In genomic region chr20:45948742-45949541, GRCh38 we compare ENCODE assay signal across 14 cellular contexts. TPM values are rescaled to one million over a fixed set of nuclear protein-coding genes. Genes with fewer than 3 reads are reported as not detected.
DNase-seq lines count a peak whose midpoint lies in the region; ATAC-seq, FAIRE-seq and TF ChIP-seq lines count a peak whose summit lies in the region.
"Had no signal": no experiment of that assay in that cellular context is flagged by ENCODE, and none has a peak within 500 bp of the region (broad histone marks: within the 10 kb centered on the region; RNA-seq: fewer than 3 reads in every experiment).

No MANE protein-coding gene starts in this region.

- H4K20me1 ChIP-seq in H1 (replicated peaks in 1 of 2; ENCODE audit: control insufficient read depth in 1 of 2, insufficient read depth in 2 of 2, low read length in 2 of 2), result peaks cover 0 to 13% of the 10 kb centered on the region in 2 experiments

- H4K5ac ChIP-seq in H1 (ENCODE audit: insufficient read length, low read depth, low read length), result no peak overlapping the region

- H3K27me3 ChIP-seq in NT2/D1 (ENCODE audit: insufficient read depth, insufficient read length), result no peaks in the 10 kb centered on the region
- H3K27me3 ChIP-seq in H1 (replicated peaks in 1 of 4; ENCODE audit: control insufficient read depth in 3 of 4, extremely low read depth in 1 of 4, insufficient read depth in 3 of 4, low read length in 3 of 4), result no peaks in the 10 kb centered on the region
- H3K27me3 ChIP-seq in spleen (replicated peaks in 1 of 7), result no peaks in the 10 kb centered on the region
- H3K27me3 ChIP-seq: ascending aorta, transverse colon had no signal

- TF ChIP-seq CTCF in H1 (IDR thresholded peaks at IDR 0.05; ENCODE audit: control extremely low read depth in 1 of 3, insufficient read depth in 1 of 3, low read depth in 1 of 3, low read length in 3 of 3) (no peak), spleen (IDR thresholded peaks at IDR 0.05 in 8 of 11, conservative IDR thresholded peaks at IDR 0.05 in 3 of 11) (no peak)

- H3K4me1 ChIP-seq in NT2/D1 (ENCODE audit: insufficient read depth, insufficient read length), result peaks cover 3% of the 10 kb centered on the region
- peaks cover 0 to 3% (median 1%) of the 10 kb centered on the region in 4 experiments; a peak in 1 of 7 replicates for H3K4me1 ChIP-seq in H1 (replicated peaks in 1 of 4; ENCODE audit: control insufficient read depth in 3 of 4, insufficient read depth in 4 of 4, low read length in 3 of 4)
- H3K4me1 ChIP-seq in spleen, result peaks cover 0 to 59% (median 38%) of the 10 kb centered on the region in 6 donors
- H3K4me1 ChIP-seq: ascending aorta had no signal

- no peak overlapping the region for H3K4ac ChIP-seq in H1 (replicated peaks; ENCODE audit: insufficient read length, low read depth, low read length)

- no peak overlapping the region for H3K56ac ChIP-seq in H1 (replicated peaks; ENCODE audit: insufficient read length, low read depth, low read length)

- TF ChIP-seq POLR2A in H1 (IDR thresholded peaks at IDR 0.05; ENCODE audit: control extremely low read depth in 1 of 2, low read depth in 2 of 2, low read length in 2 of 2), result no peak
- TF ChIP-seq POLR2A in spleen (IDR thresholded peaks at IDR 0.05), result no peak

- no peak for FAIRE-seq in H1 (lab: Jason Lieb, UNC)
- FAIRE-seq: TTC549 had no signal

- ATAC-seq in GM18517 (IDR thresholded peaks at IDR 0.05; ENCODE audit: unreplicated experiment) (no peak), left colon (no peak)

- no peak for TF ChIP-seq EP300 in H1 (IDR thresholded peaks at IDR 0.05; ENCODE audit: borderline replicate concordance in 1 of 2, low read depth in 2 of 2, low read length in 2 of 2)

- no peak overlapping the region for H2BK15ac ChIP-seq in H1 (ENCODE audit: low read length)

- no peak overlapping the region for H2AFZ ChIP-seq in H1 (ENCODE audit: low read length)

- H4K8ac ChIP-seq in H1 (ENCODE audit: extremely low read depth, insufficient read depth, low read length), result peak overlapping the region; percentile 11; the same call in 1 of the 2 replicates

- H3K4me2 ChIP-seq in H1 (ENCODE audit: insufficient read depth in 1 of 2, low read depth in 2 of 2, low read length in 2 of 2), result no peak overlapping the region

- no peaks in the 10 kb centered on the region for H3K23me2 ChIP-seq in H1 (ENCODE audit: low read depth, low read length)

- H3K9ac ChIP-seq in NT2/D1 (ENCODE audit: insufficient read length, low read depth), result peak overlapping the region; percentile 22
- no peak overlapping the region for H3K9ac ChIP-seq in H1 (replicated peaks in 1 of 4; ENCODE audit: extremely low read depth in 1 of 4, low read depth in 3 of 4, low read length in 3 of 4)

- no peak overlapping the region for H3K18ac ChIP-seq in H1 (ENCODE audit: extremely low read depth, low read length)

- CTCF ChIA-PET in H1 (lab: Charles Lee; ENCODE audit: partially characterized antibody), result interaction anchor here (0.7 to 8.7 kb wide), 7 partner anchors 10 to 63 kb away, joined by 3 to 82 read pairs (median 7); partner anchors contain the start of gene PCIF1

- H2BK5ac ChIP-seq in H1 (ENCODE audit: low read depth, low read length), result no peak overlapping the region

- H2BK120ac ChIP-seq in H1 (replicated peaks; ENCODE audit: low read depth, low read length), result no peak overlapping the region

- no peak for TF ChIP-seq RAD21 in H1 (IDR thresholded peaks at IDR 0.05 in 1 of 2, conservative IDR thresholded peaks at IDR 0.05 in 1 of 2; ENCODE audit: low read depth in 2 of 2, low read length in 2 of 2)

- peak; percentile 59 for DNase-seq in activated effector memory CD4-positive, alpha-beta T cell treated with anti-CD3 and anti-CD28 coated beads, Interleukin-2, amount 50 U/mL, for 16 hours
- no peak for DNase-seq in activated effector memory CD4-positive, alpha-beta T cell treated with Interleukin-2 at 50 U/mL for 16 hours
- DNase-seq in NT2/D1 (ENCODE audit: low read depth, low spot score), result no peak
- DNase-seq in H1 (ENCODE audit: low read depth in 1 of 2, low spot score in 2 of 2), result no peak
- DNase-seq in spleen, result no peak
- DNase-seq in ACHN, result no peak
- DNase-seq in left colon, result no peak
- DNase-seq: activated CD8-positive, alpha-beta memory T cell treated with anti-CD3 and anti-CD28 coated beads, Interleukin-2, amount 50 U/mL, for 4 hours; DMS79; effector CD4-positive, alpha-beta T cell; transverse colon had no signal

- H4K91ac ChIP-seq in H1 (replicated peaks; ENCODE audit: insufficient read length, low read length), result no peak overlapping the region

- no peak overlapping the region for H3K14ac ChIP-seq in H1 (ENCODE audit: insufficient read length)

- no peak overlapping the region for H2BK12ac ChIP-seq in H1 (ENCODE audit: low read depth, low read length)

- peaks cover 5% of the 10 kb centered on the region; the same call in 1 of the 2 replicates for H3K79me1 ChIP-seq in H1 (ENCODE audit: low read depth, low read length)

- H3K23ac ChIP-seq in H1 (ENCODE audit: insufficient read length), result no peak overlapping the region

- H3K9me3 ChIP-seq in NT2/D1 (ENCODE audit: insufficient read depth, low read length) (no peaks in the 10 kb centered on the region), H1 (ENCODE audit: insufficient read depth in 2 of 2, low read depth in 1 of 2, low read length in 1 of 2) (no peaks in the 10 kb centered on the region), spleen (no peaks in the 10 kb centered on the region)
- H3K9me3 ChIP-seq: ascending aorta, transverse colon had no signal

- intact Hi-C loops in spleen (cut with DNase I; ENCODE audit: low total_unique reads), result no loop called here
- intact Hi-C loops in left colon (cut with DNase I, micrococcal nuclease), result no loop called here

- H3K27ac ChIP-seq in H1 (ENCODE audit: low read depth, low read length) (no peak overlapping the region), spleen (peak overlapping the region in 7 of 8 donors; percentile 63 to 87 (median 78))
- H3K27ac ChIP-seq: transverse colon had no signal

- H3K79me2 ChIP-seq in H1 (ENCODE audit: control insufficient read depth in 1 of 2, insufficient read depth in 2 of 2, low read length in 2 of 2), result no peaks in the 10 kb centered on the region

- in situ Hi-C loops in ACHN (cut with HindIII; ENCODE audit: low pct_ligation_motif_present, low pct_unique_long_range_greater_than_20kb, low sequenced_read_pairs), result no loop called here

- no peak overlapping the region for H2BK20ac ChIP-seq in H1 (ENCODE audit: low read length)

- WGBS in H1 (ENCODE audit: extremely low coverage in 1 of 2, insufficient coverage in 1 of 2, insufficient read length in 1 of 2, insufficient replicate concordance in 2 of 2, low coverage in 1 of 2, low lambda C conversion rate in 2 of 2, missing lambda C conversion rate in 1 of 2), 2 experiments, result 92% methylated on average over 10 of the region's 10 CpGs; no CpG with 5 or more reads in 1 of the 2 experiments
- 81 to 91% (median 86%) methylated on average over 10 of the region's 10 CpGs for WGBS in spleen, 5 donors

- H2AK5ac ChIP-seq in H1 (ENCODE audit: low read depth, low read length), result no peak overlapping the region

- H3K4me3 ChIP-seq in NT2/D1 (ENCODE audit: insufficient read length, low read depth) (no peak overlapping the region), H1 (ENCODE audit: extremely low read depth in 1 of 4, insufficient read depth in 2 of 4, low read depth in 3 of 4, low read length in 4 of 4) (no peak overlapping the region), spleen (no peak overlapping the region)
- H3K4me3 ChIP-seq: ascending aorta, transverse colon had no signal

- H3K36me3 ChIP-seq in NT2/D1 (ENCODE audit: insufficient read depth, insufficient read length, low read length) (peaks cover 99% of the 10 kb centered on the region), H1 (ENCODE audit: control insufficient read depth in 2 of 4, insufficient read depth in 4 of 4, low read length in 3 of 4) (peaks cover 28 to 65% (median 42%) of the 10 kb centered on the region in 4 experiments), spleen (peaks cover 0 to 100% (median 100%) of the 10 kb centered on the region in 6 donors)

- POLR2A ChIA-PET in H1 (lab: Charles Lee; ENCODE audit: partially characterized antibody), result interaction anchor here (0.8 to 14.0 kb wide), 15 partner anchors 13 to 133 kb away, joined by 3 to 283 read pairs (median 5); partner anchors contain the start of genes CTSA, NEURL2, PCIF1 and PLTP

RNA-seq across cellular contexts. Expression of gene PCIF1, which starts 14.5 kb away (rescaled TPM):
- 27.2 and 30.3 TPM in 2 replicates for total RNA-seq in H1 (2021; fragmentation: NEBNext Ultra II Directional; extraction: Animal tissue kit (Norgen Biotek cat#: 25700))
- polyA plus RNA-seq in H1 (2011; rRNA removed) (30.6 and 54.7 TPM in 2 replicates), spleen (10 to 100 TPM; 25.1 to 33.8 (median 31.0) TPM)
- polyA plus RNA-seq in H1 (2011; cell fraction: cytosol; rRNA removed), result 23.8 TPM
- 58.2 TPM for polyA plus RNA-seq in H1 (2011; cell fraction: nucleus; rRNA removed)
- 19.8 to 36.6 TPM (median 32.6 TPM) in 4 replicates for polyA plus RNA-seq in H1 (2012, experiment 1 of 2)
- 37.9 TPM for polyA plus RNA-seq in H1 (2012, experiment 2 of 2)
- 23.6 TPM for polyA plus RNA-seq in H1 (2013, experiment 1 of 2)
- 20.7 TPM for polyA plus RNA-seq in H1 (2013, experiment 2 of 2)
- 20.9 and 29.6 TPM in 2 replicates for polyA minus RNA-seq in H1 (2011; rRNA and poly(A)+ RNA removed)
- polyA minus RNA-seq in H1 (2011; cell fraction: cytosol; rRNA and poly(A)+ RNA removed), result 20.2 TPM
- polyA minus RNA-seq in H1 (2011; cell fraction: nucleus; rRNA and poly(A)+ RNA removed), result 42.0 TPM
- total RNA-seq in spleen (10 to 100 TPM; 41.2 to 61.9 (median 52.4) TPM), left colon (10 to 100 TPM; 27.2 to 32.1 TPM)

RNA-seq across cellular contexts. Expression of gene ZNF335, which starts 23.1 kb away (rescaled TPM):
- 14.6 and 15.9 TPM in 2 replicates for total RNA-seq in H1 (2021; fragmentation: NEBNext Ultra II Directional; extraction: Animal tissue kit (Norgen Biotek cat#: 25700))
- 12.4 and 17.1 TPM in 2 replicates for polyA plus RNA-seq in H1 (2011; rRNA removed)
- 9.0 TPM for polyA plus RNA-seq in H1 (2011; cell fraction: cytosol; rRNA removed)
- polyA plus RNA-seq in H1 (2011; cell fraction: nucleus; rRNA removed), result 36.3 TPM
- 7.6 to 12.8 TPM (median 11.8 TPM) in 4 replicates for polyA plus RNA-seq in H1 (2012, experiment 1 of 2)
- 8.5 TPM for polyA plus RNA-seq in H1 (2012, experiment 2 of 2)
- 10.1 TPM for polyA plus RNA-seq in H1 (2013, experiment 1 of 2)
- polyA plus RNA-seq in H1 (2013, experiment 2 of 2), result 8.8 TPM
- 11.4 and 15.8 TPM in 2 replicates for polyA minus RNA-seq in H1 (2011; rRNA and poly(A)+ RNA removed)
- polyA minus RNA-seq in H1 (2011; cell fraction: cytosol; rRNA and poly(A)+ RNA removed), result 11.1 TPM
- polyA minus RNA-seq in H1 (2011; cell fraction: nucleus; rRNA and poly(A)+ RNA removed), result 31.5 TPM
- 10 to 100 TPM; 25.9 to 46.3 (median 33.8) TPM for total RNA-seq in spleen
- polyA plus RNA-seq in spleen, result 10 to 100 TPM in 2 of 3 donors, 1 to 10 TPM in 1; 8.2 to 17.9 (median 17.8) TPM
- 10 to 100 TPM; 14.8 to 18.2 TPM for total RNA-seq in left colon

RNA-seq across cellular contexts. Expression of gene PLTP, which starts 37.0 kb away (rescaled TPM):
- total RNA-seq in H1 (2021; fragmentation: NEBNext Ultra II Directional; extraction: Animal tissue kit (Norgen Biotek cat#: 25700)), result 120 TPM in 2 replicates
- 194 and 268 TPM in 2 replicates for polyA plus RNA-seq in H1 (2011; rRNA removed)
- 129 TPM for polyA plus RNA-seq in H1 (2011; cell fraction: cytosol; rRNA removed)
- 198 TPM for polyA plus RNA-seq in H1 (2011; cell fraction: nucleus; rRNA removed)
- 117 to 175 TPM (median 169 TPM) in 4 replicates for polyA plus RNA-seq in H1 (2012, experiment 1 of 2)
- polyA plus RNA-seq in H1 (2012, experiment 2 of 2), result 196 TPM
- 240 TPM for polyA plus RNA-seq in H1 (2013, experiment 1 of 2)
- 233 TPM for polyA plus RNA-seq in H1 (2013, experiment 2 of 2)
- 77.0 and 101 TPM in 2 replicates for polyA minus RNA-seq in H1 (2011; rRNA and poly(A)+ RNA removed)
- 101 TPM for polyA minus RNA-seq in H1 (2011; cell fraction: cytosol; rRNA and poly(A)+ RNA removed)
- 53.7 TPM for polyA minus RNA-seq in H1 (2011; cell fraction: nucleus; rRNA and poly(A)+ RNA removed)
- 100 to 1,000 TPM in 2 of 7 donors, 10 to 100 TPM in 5; 19.2 to 430 (median 46.7) TPM for total RNA-seq in spleen
- polyA plus RNA-seq in spleen, result 10 to 100 TPM in 2 of 3 donors, 1 to 10 TPM in 1; 7.5 to 58.2 (median 16.7) TPM
- 10 to 100 TPM; 14.7 to 49.5 TPM for total RNA-seq in left colon

RNA-seq across cellular contexts. Expression of gene CTSA, which starts 57.8 kb away (rescaled TPM):
- 49.7 and 52.5 TPM in 2 replicates for total RNA-seq in H1 (2021; fragmentation: NEBNext Ultra II Directional; extraction: Animal tissue kit (Norgen Biotek cat#: 25700))
- 74.0 and 81.4 TPM in 2 replicates for polyA plus RNA-seq in H1 (2011; rRNA removed)
- polyA plus RNA-seq in H1 (2011; cell fraction: cytosol; rRNA removed), result 60.7 TPM
- 171 TPM for polyA plus RNA-seq in H1 (2011; cell fraction: nucleus; rRNA removed)
- 44.5 to 61.8 TPM (median 58.5 TPM) in 4 replicates for polyA plus RNA-seq in H1 (2012, experiment 1 of 2)
- 64.3 TPM for polyA plus RNA-seq in H1 (2012, experiment 2 of 2)
- 66.7 TPM for polyA plus RNA-seq in H1 (2013, experiment 1 of 2)
- 68.1 TPM for polyA plus RNA-seq in H1 (2013, experiment 2 of 2)
- polyA minus RNA-seq in H1 (2011; rRNA and poly(A)+ RNA removed), result 97.7 and 111 TPM in 2 replicates
- 39.0 TPM for polyA minus RNA-seq in H1 (2011; cell fraction: cytosol; rRNA and poly(A)+ RNA removed)
- 131 TPM for polyA minus RNA-seq in H1 (2011; cell fraction: nucleus; rRNA and poly(A)+ RNA removed)
- total RNA-seq in spleen, result 100 to 1,000 TPM; 162 to 203 (median 183) TPM
- 100 to 1,000 TPM in 1 of 3 donors, 10 to 100 TPM in 2; 56.6 to 105 (median 65.8) TPM for polyA plus RNA-seq in spleen
- total RNA-seq in left colon, result 100 to 1,000 TPM; 513 to 538 TPM

RNA-seq across cellular contexts. Expression of gene NEURL2, which starts 57.9 kb away (rescaled TPM):
- 5.2 and 6.9 TPM in 2 replicates for total RNA-seq in H1 (2021; fragmentation: NEBNext Ultra II Directional; extraction: Animal tissue kit (Norgen Biotek cat#: 25700))
- polyA plus RNA-seq in H1 (2011; rRNA removed) (6.9 and 10.3 TPM in 2 replicates), spleen (1 to 10 TPM; 2.7 to 4.4 (median 3.5) TPM)
- polyA plus RNA-seq in H1 (2011; cell fraction: cytosol; rRNA removed), result 9.4 TPM
- polyA plus RNA-seq in H1 (2011; cell fraction: nucleus; rRNA removed), result 15.0 TPM
- 3.4 to 5.8 TPM (median 5.5 TPM) in 4 replicates for polyA plus RNA-seq in H1 (2012, experiment 1 of 2)
- polyA plus RNA-seq in H1 (2012, experiment 2 of 2), result 4.2 TPM
- 4.8 TPM for polyA plus RNA-seq in H1 (2013, experiment 1 of 2)
- polyA plus RNA-seq in H1 (2013, experiment 2 of 2), result 3.2 TPM
- 3.6 and 3.7 TPM in 2 replicates for polyA minus RNA-seq in H1 (2011; rRNA and poly(A)+ RNA removed)
- polyA minus RNA-seq in H1 (2011; cell fraction: cytosol; rRNA and poly(A)+ RNA removed), result 6.1 TPM
- 10.5 TPM for polyA minus RNA-seq in H1 (2011; cell fraction: nucleus; rRNA and poly(A)+ RNA removed)
- total RNA-seq in spleen (10 to 100 TPM in 2 of 7 donors, 1 to 10 TPM in 5; 3.3 to 19.4 (median 6.4) TPM), left colon (1 to 10 TPM; 4.7 to 5.5 TPM)
